Comparison of ENCODE assay signal across 14 cellular contexts in the genomic region with DNA sequence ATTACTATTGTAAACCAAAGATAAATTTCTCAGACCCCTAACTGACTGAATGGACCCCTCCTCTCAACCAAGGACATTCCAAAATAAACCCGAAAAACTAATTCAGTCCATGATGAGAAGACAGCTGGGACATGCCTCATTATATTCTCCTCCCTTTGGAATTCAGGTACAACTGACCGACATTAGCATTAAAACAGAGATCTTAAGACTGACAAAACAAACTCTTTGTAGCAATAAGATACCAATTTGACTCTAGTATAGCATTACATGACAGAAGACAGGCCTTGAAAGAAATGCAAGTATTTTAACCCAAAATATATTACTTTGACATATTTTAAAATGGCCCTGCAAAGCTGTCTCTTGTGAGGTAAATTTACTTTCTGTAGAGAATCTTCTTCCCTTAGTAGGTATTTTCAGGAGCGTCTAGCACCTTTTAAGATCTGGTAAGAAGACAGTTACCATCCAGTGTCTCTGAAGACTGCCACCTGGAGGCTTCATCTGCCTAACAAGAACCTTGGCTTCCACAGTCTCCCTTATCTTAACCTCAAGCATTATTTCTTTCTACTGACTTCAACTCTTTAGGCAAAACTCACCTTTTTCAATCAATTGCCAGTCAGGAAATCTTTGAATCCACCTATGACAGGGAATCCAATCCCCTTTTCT.
DNase-seq lines count a peak whose midpoint lies in the region; TF ChIP-seq lines count a peak whose summit lies in the region.
"Had no signal": no experiment of that assay in that cellular context is flagged by ENCODE, and none has a peak within 500 bp of the region (broad histone marks: within the 10 kb centered on the region; RNA-seq: fewer than 3 reads in every experiment).

No MANE protein-coding gene starts in this region.

- no peak for TF ChIP-seq CTCF in MCF 10A (IDR thresholded peaks at IDR 0.05; ENCODE audit: unreplicated experiment)
- no peak for TF ChIP-seq CTCF in breast epithelium (IDR thresholded peaks at IDR 0.05)
- TF ChIP-seq CTCF in OCI-LY3 (IDR thresholded peaks at IDR 0.05; ENCODE audit: low read depth, low read length), result peak; percentile 38
- TF ChIP-seq CTCF in epithelial cell of proximal tubule (conservative IDR thresholded peaks at IDR 0.05; ENCODE audit: low read depth, low read length), result peak; percentile 50
- no peak for TF ChIP-seq CTCF in testis (IDR thresholded peaks at IDR 0.05)

- no peaks in the 10 kb centered on the region for H3K27me3 Mint-ChIP-seq in MCF 10A (ENCODE audit: insufficient read depth, unreplicated experiment)
- H3K27me3 Mint-ChIP-seq: brain, progenitor cell of endocrine pancreas had no signal

- no peaks in the 10 kb centered on the region for H4K20me1 ChIP-seq in OCI-LY3 (ENCODE audit: insufficient read depth, low read length)

- peaks cover 12% of the 10 kb centered on the region for H3K4me1 Mint-ChIP-seq in MCF 10A (ENCODE audit: insufficient read depth, unreplicated experiment)

- no peak overlapping the region for H3K9ac ChIP-seq in OCI-LY3 (ENCODE audit: low read length)

- no peak overlapping the region for H3K27ac Mint-ChIP-seq in MCF 10A (ENCODE audit: low read depth, unreplicated experiment)
- H3K27ac Mint-ChIP-seq: progenitor cell of endocrine pancreas had no signal

- no peaks in the 10 kb centered on the region for H3K36me3 Mint-ChIP-seq in MCF 10A (ENCODE audit: insufficient read depth, unreplicated experiment)
- H3K36me3 Mint-ChIP-seq: brain had no signal

- H3K4me1 ChIP-seq in breast epithelium, result no peaks in the 10 kb centered on the region
- H3K4me1 ChIP-seq in OCI-LY3 (ENCODE audit: low read length), result no peaks in the 10 kb centered on the region
- no peaks in the 10 kb centered on the region for H3K4me1 ChIP-seq in testis

- DNase-seq in MCF 10A (ENCODE audit: unreplicated experiment) (peak; percentile 10), breast epithelium (ENCODE audit: low spot score in 2 of 2) (no peak), epithelial cell of proximal tubule (ENCODE audit: low read depth) (no peak), testis (peak; percentile 20), kidney tubule cell (ENCODE audit: low spot score) (no peak), cerebellar nuclear complex (lab: John Stamatoyannopoulos, UW) (no peak), cardiac septum (ENCODE audit: low spot score) (no peak)
- DNase-seq: DMS79 treated with DMSO at 0.1 percent for 48 hours, HCEC 1CT, hypothalamus, NCI-H187 treated with DMSO at 0.1 percent for 48 hours had no signal

- TF ChIP-seq POLR2A in breast epithelium (IDR thresholded peaks at IDR 0.05) (no peak), testis (IDR thresholded peaks at IDR 0.05) (no peak)

- H3K9me3 ChIP-seq in breast epithelium (peaks cover 0 to 11% of the 10 kb centered on the region in 2 donors), OCI-LY3 (ENCODE audit: insufficient read depth, low read length) (no peaks in the 10 kb centered on the region), testis (no peaks in the 10 kb centered on the region)

- H3K4me2 ChIP-seq in OCI-LY3 (ENCODE audit: low read length), result no peak overlapping the region

- CTCF ChIA-PET in MCF 10A (lab: Yijun Ruan, JAX), result interaction anchor here (0.6 to 1.4 kb wide), 4 partner anchors 16 to 1190 kb away, joined by 3 to 4 read pairs (median 4); no protein-coding TSS in a partner anchor

- H3K4me3 ChIP-seq in breast epithelium (no peak overlapping the region), OCI-LY3 (ENCODE audit: low read length) (no peak overlapping the region), epithelial cell of proximal tubule (ENCODE audit: low read depth, low read length) (no peak overlapping the region), testis (no peak overlapping the region)

- H3K79me2 ChIP-seq in OCI-LY3 (ENCODE audit: low read length), result no peaks in the 10 kb centered on the region

- H3K36me3 ChIP-seq in breast epithelium (no peaks in the 10 kb centered on the region), OCI-LY3 (replicated peaks; ENCODE audit: low read depth, low read length) (no peaks in the 10 kb centered on the region), testis (ENCODE audit: low read depth, missing control alignments) (no peaks in the 10 kb centered on the region)

- no peaks in the 10 kb centered on the region for H3K27me3 ChIP-seq in breast epithelium
- H3K27me3 ChIP-seq in OCI-LY3 (ENCODE audit: low read depth, low read length), result no peaks in the 10 kb centered on the region
- H3K27me3 ChIP-seq in testis, result no peaks in the 10 kb centered on the region

- POLR2A ChIA-PET in MCF 10A (lab: Yijun Ruan, JAX), result no interaction called here

- peaks cover 7% of the 10 kb centered on the region for H3K9me3 Mint-ChIP-seq in MCF 10A (ENCODE audit: unreplicated experiment)

- 61 to 62% methylated on average over 3 of the region's 3 CpGs for WGBS in testis, 2 donors

- BruUV-seq in MCF 10A (replicated peaks; lab: Mats Ljungman, UMichigan), result no TSS peak

- H2AFZ ChIP-seq in OCI-LY3 (ENCODE audit: low read depth, low read length), result no peak overlapping the region

- no peak overlapping the region for H3K4me3 Mint-ChIP-seq in MCF 10A (ENCODE audit: unreplicated experiment)
- H3K4me3 Mint-ChIP-seq: brain had no signal

- H3K27ac ChIP-seq in breast epithelium (no peak overlapping the region), OCI-LY3 (ENCODE audit: low read length) (no peak overlapping the region), testis (no peak overlapping the region)

- intact Hi-C loops in MCF 10A (cut with micrococcal nuclease) (no loop called here), breast epithelium (cut with DNase I; ENCODE audit: low total_unique reads) (no loop called here), testis (cut with DNase I; ENCODE audit: low total_unique reads) (no loop called here), cardiac septum (cut with DNase I) (no loop called here)

Comparison
In these comparisons a context has a peak if more than half of its experiments do, and no peak if none do; other contexts are left out.
1. DNase-seq: peak in MCF 10A (single experiment) and testis (single experiment); none in breast epithelium (0 of 2), epithelial cell of proximal tubule (single experiment), kidney tubule cell (single experiment), cerebellar nuclear complex (0 of 2) and cardiac septum (single experiment).
2. CTCF ChIP-seq: peak in OCI-LY3 (single experiment) and epithelial cell of proximal tubule (single experiment); none in MCF 10A (single experiment), breast epithelium (0 of 3) and testis (0 of 3).